ENCODE assay signal across 8 cellular contexts in genomic region chr15:57559875-57560274, GRCh38. TPM values are rescaled to one million over a fixed set of nuclear protein-coding genes. Genes with fewer than 3 reads are reported as not detected.
A peak's percentile ranks its signal among the peaks of the same experiment; 100 is the strongest.
DNase-seq lines count a peak whose midpoint lies in the region; ATAC-seq and TF ChIP-seq lines count a peak whose summit lies in the region.

No MANE protein-coding gene starts in this region.

- H3K36me3 Mint-ChIP-seq in CD4-positive, alpha-beta memory T cell: no peaks in the 10 kb centered on the region

- no peak overlapping the region for H3K27ac ChIP-seq in CD4-positive, alpha-beta memory T cell (ENCODE audit: low read depth, low read length)

- H3K4me1 ChIP-seq in CD4-positive, alpha-beta memory T cell (ENCODE audit: insufficient read depth, low read length): peaks cover 12% of the 10 kb centered on the region

- no peaks in the 10 kb centered on the region for H3K9me3 ChIP-seq in CD4-positive, alpha-beta memory T cell (ENCODE audit: control insufficient read depth in 1 of 2, low read length in 2 of 2)

- peaks cover 17 to 30% (median 23%) of the 10 kb centered on the region in 4 donors for H3K4me1 Mint-ChIP-seq in CD4-positive, alpha-beta memory T cell

- peak; percentile 94 for TF ChIP-seq CTCF in HFF-Myc (IDR thresholded peaks at IDR 0.05; ENCODE audit: low read depth, low read length, missing control alignments)

- no peak overlapping the region for H3K27ac Mint-ChIP-seq in CD4-positive, alpha-beta memory T cell

- no peak for ATAC-seq in GM19328 (IDR thresholded peaks at IDR 0.05; ENCODE audit: unreplicated experiment)

- DNase-seq in CD4-positive, alpha-beta memory T cell: peak in 4 of 5 donors; percentile 31 to 52 (median 46)
- no peak for DNase-seq in HFF-Myc (ENCODE audit: extremely low read depth, low read depth)
- DNase-seq in SHP77 (lab: John Stamatoyannopoulos, UW): peak; percentile 39 to 61
- peak; percentile 38 to 66 (median 62) for DNase-seq in activated naive CD4-positive, alpha-beta T cell (lab: John Stamatoyannopoulos, UW)
- DNase-seq in cardiac septum (ENCODE audit: low spot score): peak; percentile 82
- DNase-seq in renal cortical epithelial cell (ENCODE audit: low read depth): peak; percentile 21
- no peak for DNase-seq in NCI-H2107 treated with DMSO at 0.1 percent for 48 hours (lab: John Stamatoyannopoulos, UW; ENCODE audit: unreplicated experiment)

- peaks cover 0 to 1% of the 10 kb centered on the region in 2 donors for H3K27me3 Mint-ChIP-seq in CD4-positive, alpha-beta memory T cell

- H3K4me3 ChIP-seq in CD4-positive, alpha-beta memory T cell (ENCODE audit: low read length in 2 of 2): no peak overlapping the region
- no peak overlapping the region for H3K4me3 ChIP-seq in HFF-Myc (replicated peaks; ENCODE audit: low read depth, low read length)

- CTCF ChIA-PET in CD4-positive, alpha-beta memory T cell (lab: Charles Lee; ENCODE audit: partially characterized antibody): interaction anchor here (0.8 to 6.2 kb wide), 25 partner anchors 9 to 442 kb away, joined by 3 to 57 read pairs (median 4); partner anchors contain the start of gene POLR2M

- no peaks in the 10 kb centered on the region for H3K27me3 ChIP-seq in CD4-positive, alpha-beta memory T cell (ENCODE audit: insufficient read depth, low read length)

- no peaks in the 10 kb centered on the region for H3K36me3 ChIP-seq in CD4-positive, alpha-beta memory T cell (ENCODE audit: insufficient read depth, low read length)

- POLR2A ChIA-PET in CD4-positive, alpha-beta memory T cell (lab: Charles Lee; ENCODE audit: partially characterized antibody): interaction anchor here (1.1 kb wide), 1 partner anchor 27 kb away, joined by 3 read pairs; no protein-coding TSS in a partner anchor

- H3K9me3 Mint-ChIP-seq in CD4-positive, alpha-beta memory T cell: peaks cover 0 to 1% (median 0%) of the 10 kb centered on the region in 8 donors

- H3K4me3 Mint-ChIP-seq in CD4-positive, alpha-beta memory T cell: no peak overlapping the region

- intact Hi-C loops in CD4-positive, alpha-beta memory T cell (cut with micrococcal nuclease): loop anchor here (1.0 to 10.0 kb wide), 5 partner anchors 81 to 1965 kb away; partner anchors contain the start of gene POLR2M
- intact Hi-C loops in cardiac septum (cut with DNase I): loop anchor here (1.0 to 10.0 kb wide), 6 partner anchors 51 to 507 kb away; partner anchors contain the start of gene POLR2M

RNA-seq across cellular contexts. Expression of gene MYZAP, which starts 31.8 kb away (rescaled TPM):
- total RNA-seq in CD4-positive, alpha-beta memory T cell: 1 to 10 TPM; 1.2 to 1.7 TPM
- under 1 TPM; 0.16 to 0.96 TPM for polyA plus RNA-seq in CD4-positive, alpha-beta memory T cell
- total RNA-seq in cardiac septum (658 TPM), renal cortical epithelial cell (0.20 and 1.7 TPM in 2 replicates)

Comparison
In these comparisons a context has a peak if more than half of its experiments do, and no peak if none do; other contexts are left out.
1. DNase-seq: peak in CD4-positive, alpha-beta memory T cell (4 of 5), SHP77 (2 of 2), activated naive CD4-positive, alpha-beta T cell (4 of 4), cardiac septum (single experiment) and renal cortical epithelial cell (single experiment); none in HFF-Myc (single experiment) and NCI-H2107 treated with DMSO at 0.1 percent for 48 hours (single experiment).
2. RNA of gene MYZAP, which starts 31.8 kb away (total RNA-seq): 658 TPM in cardiac septum (single experiment); 1.2 to 1.7 TPM in CD4-positive, alpha-beta memory T cell and 0.20 to 1.7 TPM in renal cortical epithelial cell; every median in the first group is over 100 times any median in the second.